In the genomic region with DNA sequence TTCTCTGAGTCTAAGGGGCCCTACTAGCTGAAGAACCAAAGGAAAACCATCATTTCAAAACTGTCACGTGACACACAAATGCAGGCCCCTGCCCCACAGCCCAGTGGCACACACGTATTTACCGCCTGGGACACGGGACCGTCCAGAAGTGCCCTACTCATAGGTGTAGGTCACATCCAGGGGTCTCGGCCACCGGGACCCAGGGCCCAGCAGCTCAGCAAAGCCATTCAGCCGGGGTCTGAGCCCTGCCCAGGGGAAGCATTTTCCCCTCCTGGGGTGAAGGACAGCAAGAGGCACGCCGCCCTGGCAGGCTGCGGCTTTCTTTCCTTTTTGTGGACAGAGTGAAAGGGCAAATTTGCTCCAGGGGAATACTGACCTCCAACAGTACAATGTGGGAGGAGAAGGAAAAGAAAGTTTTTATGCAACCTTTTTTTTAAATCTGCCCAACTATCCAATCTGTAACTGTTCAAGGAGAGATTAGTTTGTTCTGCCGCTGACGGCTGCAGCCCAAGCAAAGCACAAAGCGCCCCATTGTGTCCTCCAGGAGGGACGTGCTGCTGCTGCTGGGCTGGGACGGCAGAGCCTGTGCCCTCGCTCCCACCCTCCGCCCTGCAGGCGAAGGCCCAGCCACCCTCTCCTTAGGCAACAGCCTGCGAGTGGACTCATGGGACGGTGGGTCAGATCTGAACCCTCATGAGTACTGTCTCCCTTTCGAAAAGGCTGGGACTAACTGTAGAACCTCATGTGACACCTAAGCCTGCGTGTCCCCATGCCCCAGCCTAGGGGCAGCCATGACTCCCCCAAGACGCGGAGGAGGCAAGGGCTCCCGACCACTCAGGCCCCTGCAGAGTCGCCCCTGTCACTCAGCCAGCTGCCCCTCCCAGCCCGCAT, we compare ENCODE assay signal across 16 cellular contexts. TPM values are rescaled to one million over a fixed set of nuclear protein-coding genes. Genes with fewer than 3 reads are reported as not detected.
DNase-seq lines count a peak whose midpoint lies in the region; ATAC-seq, FAIRE-seq and TF ChIP-seq lines count a peak whose summit lies in the region.
"Had no signal": no experiment of that assay in that cellular context is flagged by ENCODE, and none has a peak within 500 bp of the region (broad histone marks: within the 10 kb centered on the region; RNA-seq: fewer than 3 reads in every experiment).

No MANE protein-coding gene starts in this region.

- H2BK5ac ChIP-seq in mesenchymal stem cell (ENCODE audit: low read depth, low read length, poor library complexity, severe bottlenecking), result no peak overlapping the region

- H3K27me3 Mint-ChIP-seq in activated T-cell treated with anti-CD3 and anti-CD28 coated beads, Interleukin-2, amount 50 U/mL, for 24 hours, result no peaks in the 10 kb centered on the region

- CTCF ChIA-PET in K562 (lab: Yijun Ruan, JAX; ENCODE audit: low intra/inter-chr PET ratio), result no interaction called here

- H2AFZ ChIP-seq in K562 (ENCODE audit: low read depth, low read length) (no peak overlapping the region), mesenchymal stem cell (ENCODE audit: low read depth, low read length) (no peak overlapping the region)

- H3K9ac ChIP-seq in K562 (ENCODE audit: insufficient read depth in 1 of 2, low read depth in 2 of 2, low read length in 2 of 2), result 0 out of 4 replicates have a peak overlapping the region, but pooled peaks of 1 of the 2 experiments have one; percentile 43
- H3K9ac ChIP-seq in mesenchymal stem cell (ENCODE audit: low read length), result no peak overlapping the region

- H2BK12ac ChIP-seq in mesenchymal stem cell (ENCODE audit: low read length in 2 of 2), result no peak overlapping the region

- DNase-seq in activated T-cell treated with anti-CD3 and anti-CD28 coated beads, Interleukin-2, amount 50 U/mL, for 24 hours, result no peak
- no peak for DNase-seq in activated T-cell treated with anti-CD3 and anti-CD28 coated beads, Interleukin-2, amount 50 U/mL, for 1 hour
- DNase-seq in K562 (ENCODE audit: extremely low read depth in 1 of 4, low spot score in 3 of 4), result no peak
- peak in 2 of 3 donors; percentile 66 to 81 for DNase-seq in right lobe of liver
- DNase-seq in small intestine, result peak; percentile 66
- no peak for DNase-seq in mesenchymal stem cell
- DNase-seq in GM19238 (ENCODE audit: insufficient read length, low spot score), result no peak
- DNase-seq: activated T-cell treated with anti-CD3 and anti-CD28 coated beads for 4 hours, DMS53, H9, NCI-H1105, spleen had no signal

- TF ChIP-seq CTCF in K562 (IDR thresholded peaks at IDR 0.05 in 2 of 3, conservative IDR thresholded peaks at IDR 0.05 in 1 of 3; ENCODE audit: insufficient read depth in 2 of 3, low read depth in 1 of 3, low read length in 3 of 3) (no peak), right lobe of liver (IDR thresholded peaks at IDR 0.05) (no peak)

- peak overlapping the region; percentile 71 for H3K27ac Mint-ChIP-seq in activated T-cell treated with anti-CD3 and anti-CD28 coated beads, Interleukin-2, amount 50 U/mL, for 24 hours

- no peak overlapping the region for H3K4me3 Mint-ChIP-seq in activated T-cell treated with anti-CD3 and anti-CD28 coated beads, Interleukin-2, amount 50 U/mL, for 24 hours
- H3K4me3 Mint-ChIP-seq: H9 had no signal

- H3K27ac ChIP-seq in K562 (ENCODE audit: extremely low read depth, low read depth, low read length) (no peak overlapping the region), right lobe of liver (peak overlapping the region; percentile 57 to 75 (median 70)), small intestine (ENCODE audit: low read depth in 1 of 2, low read length in 1 of 2) (peak overlapping the region in 1 of 2 donors; percentile 74), mesenchymal stem cell (ENCODE audit: low read length, poor library complexity, severe bottlenecking) (no peak overlapping the region)
- H3K27ac ChIP-seq: vagina had no signal

- intact Hi-C loops in K562 (cut with micrococcal nuclease) (no loop called here), right lobe of liver (cut with DNase I) (no loop called here)

- in situ Hi-C loops in K562 (cut with MboI), result no loop called here

- POLR2A ChIA-PET in K562 (lab: Yijun Ruan, JAX), result interaction anchor here (0.6 to 2.2 kb wide), 5 partner anchors 9 to 301 kb away, joined by 3 to 12 read pairs (median 4); no protein-coding TSS in a partner anchor

- H3K36me3 ChIP-seq in K562 (ENCODE audit: control insufficient read depth, insufficient read depth, low read length) (peaks cover 96% of the 10 kb centered on the region), right lobe of liver (peaks cover 0 to 10% (median 0%) of the 10 kb centered on the region in 4 donors), small intestine (ENCODE audit: control insufficient read depth in 2 of 2, insufficient read depth in 2 of 2, low read length in 2 of 2) (peaks cover 0 to 4% of the 10 kb centered on the region in 2 donors), mesenchymal stem cell (ENCODE audit: control insufficient read depth in 1 of 2, insufficient read depth in 2 of 2, low read depth in 1 of 2, low read length in 2 of 2) (peaks cover 11 to 80% of the 10 kb centered on the region in 2 experiments)
- H3K36me3 ChIP-seq: vagina had no signal

- TF ChIP-seq EP300 in K562 (IDR thresholded peaks at IDR 0.05; ENCODE audit: low read length), result no peak

- FAIRE-seq in K562 (lab: Jason Lieb, UNC), result no peak
- FAIRE-seq in small intestine (lab: Jason Lieb, UNC), result no peak
- FAIRE-seq: bronchial epithelial cell, GM19239 had no signal

- H3K79me1 ChIP-seq in mesenchymal stem cell (replicated peaks; ENCODE audit: low read length, poor library complexity, severe bottlenecking), result peaks cover 32% of the 10 kb centered on the region

- no peak overlapping the region for H2AK5ac ChIP-seq in mesenchymal stem cell (ENCODE audit: low read length, severe bottlenecking)

- TF ChIP-seq POLR2A in K562 (conservative IDR thresholded peaks at IDR 0.05), result no peak
- TF ChIP-seq POLR2A in right lobe of liver (IDR thresholded peaks at IDR 0.05), result peak; percentile 43

- H3K27me3 ChIP-seq in K562 (ENCODE audit: control insufficient read depth in 2 of 2, insufficient read depth in 2 of 2, low read length in 2 of 2) (no peaks in the 10 kb centered on the region), right lobe of liver (no peaks in the 10 kb centered on the region), small intestine (ENCODE audit: control insufficient read depth in 2 of 2, insufficient read depth in 2 of 2, low read length in 2 of 2) (no peaks in the 10 kb centered on the region), mesenchymal stem cell (ENCODE audit: control insufficient read depth in 1 of 2, insufficient read depth in 1 of 2, low read length in 2 of 2) (peaks cover 0 to 6% of the 10 kb centered on the region in 2 experiments)
- H3K27me3 ChIP-seq: spleen, vagina had no signal

- no TSS peak for BruUV-seq in K562 (replicated peaks; lab: Mats Ljungman, UMichigan)

- H3K18ac ChIP-seq in mesenchymal stem cell (ENCODE audit: low read depth in 1 of 2, low read length in 2 of 2), result no peak overlapping the region

- H3K14ac ChIP-seq in mesenchymal stem cell (ENCODE audit: low read length in 2 of 2), result no peak overlapping the region

- peaks cover 97% of the 10 kb centered on the region for H3K79me2 ChIP-seq in K562 (ENCODE audit: control insufficient read depth, insufficient read depth, low read length)

- H3K4me3 ChIP-seq in K562 (no peak overlapping the region), right lobe of liver (peak overlapping the region in 2 of 3 donors; percentile 2 to 23), small intestine (ENCODE audit: low read depth in 1 of 2, low read length in 2 of 2) (no peak overlapping the region), mesenchymal stem cell (ENCODE audit: insufficient read depth in 1 of 2, low read depth in 1 of 2, low read length in 2 of 2) (no peak overlapping the region)
- H3K4me3 ChIP-seq: spleen, vagina had no signal

- H3K4me1 Mint-ChIP-seq in activated T-cell treated with anti-CD3 and anti-CD28 coated beads, Interleukin-2, amount 50 U/mL, for 24 hours (ENCODE audit: low read depth), result peaks cover 32% of the 10 kb centered on the region

- H3K9me3 ChIP-seq in K562 (replicated peaks; ENCODE audit: control insufficient read depth, insufficient read depth, low read depth, low read length), result no peaks in the 10 kb centered on the region
- H3K9me3 ChIP-seq in right lobe of liver, result no peaks in the 10 kb centered on the region
- no peaks in the 10 kb centered on the region for H3K9me3 ChIP-seq in small intestine (ENCODE audit: control insufficient read depth, low read depth)
- no peaks in the 10 kb centered on the region for H3K9me3 ChIP-seq in mesenchymal stem cell (ENCODE audit: control insufficient read depth, low read length)
- H3K9me3 ChIP-seq: spleen, vagina had no signal

- H3K36me3 Mint-ChIP-seq in activated T-cell treated with anti-CD3 and anti-CD28 coated beads, Interleukin-2, amount 50 U/mL, for 24 hours (ENCODE audit: low read depth), result peaks cover 99% of the 10 kb centered on the region

- H3K4me2 ChIP-seq in K562 (ENCODE audit: insufficient read depth, low read length) (no peak overlapping the region), mesenchymal stem cell (ENCODE audit: low read length, poor library complexity, severe bottlenecking) (no peak overlapping the region)

- no peak overlapping the region for H4K8ac ChIP-seq in mesenchymal stem cell (ENCODE audit: low read length)

- H3K4me1 ChIP-seq in K562 (replicated peaks in 1 of 2; ENCODE audit: control insufficient read depth in 2 of 2, insufficient read depth in 2 of 2, low read length in 2 of 2) (peaks cover 8 to 82% of the 10 kb centered on the region in 2 experiments), right lobe of liver (peaks cover 2 to 75% (median 21%) of the 10 kb centered on the region in 4 donors), small intestine (ENCODE audit: control insufficient read depth in 2 of 2, insufficient read depth in 1 of 2, low read depth in 1 of 2, low read length in 1 of 2) (peaks cover 2 to 7% of the 10 kb centered on the region in 2 donors), mesenchymal stem cell (ENCODE audit: control insufficient read depth, insufficient read depth, low read depth, low read length) (peaks cover 36% of the 10 kb centered on the region)

- H3K9me1 ChIP-seq in K562 (ENCODE audit: control insufficient read depth, insufficient read depth, low read length), result peaks cover 8% of the 10 kb centered on the region

- no peak overlapping the region for H2BK15ac ChIP-seq in mesenchymal stem cell (ENCODE audit: low read depth, poor library complexity, severe bottlenecking)

- ATAC-seq in K562 (no peak), right lobe of liver (peak in 3 of 4 donors; percentile 5 to 12 (median 11)), esophagus mucosa (no peak)

- H3K9me3 Mint-ChIP-seq in activated T-cell treated with anti-CD3 and anti-CD28 coated beads, Interleukin-2, amount 50 U/mL, for 24 hours, result no peaks in the 10 kb centered on the region

- H3K4ac ChIP-seq in mesenchymal stem cell (ENCODE audit: low read depth in 1 of 2, low read length in 2 of 2), result no peak overlapping the region

- no peak for TF ChIP-seq RAD21 in K562 (CRISPR knock-in tag; conservative IDR thresholded peaks at IDR 0.05 in 1 of 2, IDR thresholded peaks at IDR 0.05 in 1 of 2)

- peaks cover 48% of the 10 kb centered on the region for H4K20me1 ChIP-seq in K562 (replicated peaks; ENCODE audit: control insufficient read depth, insufficient read depth, low read length)

- 91% methylated on average over 26 of the region's 28 CpGs for WGBS in K562 (ENCODE audit: insufficient coverage, low coverage, missing lambda C conversion rate)
- 28% methylated on average over 11 of the region's 28 CpGs for WGBS in right lobe of liver (ENCODE audit: insufficient coverage, low coverage, low lambda C conversion rate, missing lambda C conversion rate)
- WGBS in small intestine, 3 donors, result 28 to 70% (median 46%) methylated on average over 28 of the region's 28 CpGs
- 95% methylated on average over 27 of the region's 28 CpGs for WGBS in mesenchymal stem cell

- H4K91ac ChIP-seq in mesenchymal stem cell (ENCODE audit: low read length), result no peak overlapping the region

- H3K23ac ChIP-seq in mesenchymal stem cell (ENCODE audit: low read length in 2 of 2), result no peak overlapping the region

- no peak overlapping the region for H2BK120ac ChIP-seq in mesenchymal stem cell (ENCODE audit: low read depth, low read length)

RNA-seq across cellular contexts. Expression of gene SLC7A5, which starts 21.3 kb away (rescaled TPM):
- total RNA-seq in K562 (2011; cell fraction: chromatin; rRNA removed; ENCODE audit: low replicate concordance), result 56.8 and 152 TPM in 2 replicates
- total RNA-seq in K562 (2011; cell fraction: nucleolus; rRNA removed), result 157 and 188 TPM in 2 replicates
- 147 and 156 TPM in 2 replicates for total RNA-seq in K562 (2011; cell fraction: nucleoplasm; rRNA removed)
- total RNA-seq in K562 (2014; rRNA removed) (60.8 and 75.7 TPM in 2 replicates), K562 (2014; rRNA removed; fragmentation: Illumina TruSeq; extraction: Trizol) (16.9 and 18.6 TPM in 2 replicates), K562 (2015; rRNA removed; fragmentation: Illumina TruSeq; extraction: Trizol) (18.2 and 21.2 TPM in 2 replicates), K562 (2021) (187 and 220 TPM in 2 replicates), right lobe of liver (10 to 100 TPM in 5 of 6 experiments, 1 to 10 TPM in 1; 7.0 to 16.3 (median 12.4) TPM), esophagus mucosa (198 TPM)
- polyA plus RNA-seq in K562 (2011; rRNA removed) (14.2 and 19.4 TPM in 2 replicates), K562 (2014; fragmentation: Illumina TruSeq; extraction: Trizol) (97.4 and 161 TPM in 2 replicates), K562 (2014; fragmentation: Nextera tagmentation; extraction: Ambion mirVana) (1 to 10 TPM; 1.9 to 4.9 TPM), K562 (2014; rRNA removed) (78.0 and 83.8 TPM in 2 replicates), small intestine (10 to 100 TPM in 1 of 3 donors, 1 to 10 TPM in 2; 3.6 to 82.2 (median 4.1) TPM)
- polyA plus RNA-seq in K562 (2011; cell fraction: cytosol; rRNA removed), result 25.5 and 34.2 TPM in 2 replicates
- polyA plus RNA-seq in K562 (2011; cell fraction: nucleus; rRNA removed), result 35.3 and 43.3 TPM in 2 replicates
- 65.7 and 239 TPM in 2 replicates for polyA plus RNA-seq in K562 (2012)
- polyA minus RNA-seq in K562 (2011; rRNA and poly(A)+ RNA removed), result 11.7 and 15.5 TPM in 2 replicates
- polyA minus RNA-seq in K562 (2011; cell fraction: cytosol; rRNA and poly(A)+ RNA removed), result 39.4 and 72.3 TPM in 2 replicates
- polyA minus RNA-seq in K562 (2011; cell fraction: nucleus; rRNA and poly(A)+ RNA removed), result 18.2 and 21.2 TPM in 2 replicates
- 56.3 TPM for polyA plus RNA-seq in mesenchymal stem cell (2013, experiment 1 of 2)
- polyA plus RNA-seq in mesenchymal stem cell (2013, experiment 2 of 2), result 54.9 TPM

Comparison
In these comparisons a context has a peak if more than half of its experiments do, and no peak if none do; other contexts are left out.
1. DNase-seq: peak in right lobe of liver (2 of 3) and small intestine (single experiment); none in activated T-cell treated with anti-CD3 and anti-CD28 coated beads, Interleukin-2, amount 50 U/mL, for 24 hours (single experiment), activated T-cell treated with anti-CD3 and anti-CD28 coated beads, Interleukin-2, amount 50 U/mL, for 1 hour (single experiment), K562 (0 of 4), mesenchymal stem cell (single experiment) and GM19238 (single experiment).
2. ATAC-seq: peak in right lobe of liver (3 of 4); none in K562 (single experiment) and esophagus mucosa (single experiment).
3. H3K27ac ChIP-seq: peak in right lobe of liver (3 of 3); none in K562 (single experiment) and mesenchymal stem cell (single experiment).
4. H3K4me3 ChIP-seq: peak in right lobe of liver (2 of 3); none in K562 (single experiment), small intestine (0 of 2) and mesenchymal stem cell (0 of 2).